Comparison of ENCODE assay signal across 12 cellular contexts in genomic region chr1:164774413-164774812, GRCh38.
DNase-seq lines count a peak whose midpoint lies in the region; ATAC-seq and TF ChIP-seq lines count a peak whose summit lies in the region.
"Had no signal": no experiment of that assay in that cellular context is flagged by ENCODE, and none has a peak within 500 bp of the region (broad histone marks: within the 10 kb centered on the region; RNA-seq: fewer than 3 reads in every experiment).

No MANE protein-coding gene starts in this region.

- H3K9me3 ChIP-seq in cardiac muscle cell (ENCODE audit: low read depth) (no peaks in the 10 kb centered on the region), Peyer's patch (no peaks in the 10 kb centered on the region), lower lobe of right lung (no peaks in the 10 kb centered on the region)

- no peak for TF ChIP-seq POLR2A in Peyer's patch (IDR thresholded peaks at IDR 0.05)

- DNase-seq in cardiac muscle cell (ENCODE audit: low read depth in 1 of 2, low spot score in 1 of 2), result no peak
- DNase-seq in cardiac septum (ENCODE audit: low spot score), result no peak
- DNase-seq in Peyer's patch, result no peak
- DNase-seq in lower lobe of right lung, result no peak
- DNase-seq in type B pancreatic cell (ENCODE audit: extremely low spot score, unreplicated experiment), result no peak
- DNase-seq in stimulated activated CD4-positive, alpha-beta T cell treated with anti-CD3 and anti-CD28 coated beads, Interleukin-2, amount 100 ng/mL, for 48 hours, result no peak
- no peak for DNase-seq in RKO (ENCODE audit: low spot score)
- DNase-seq: activated naive CD4-positive, alpha-beta T cell treated with anti-CD3 and anti-CD28 coated beads, Interleukin-2, amount 10 ng/mL, durations not matched to agents 7 days and 5 days; NCI-H1048; stimulated activated CD4-positive, alpha-beta T cell treated with anti-CD3 and anti-CD28 coated beads, Interleukin-15, amount 100 ng/mL, for 24 hours had no signal

- H3K9me3 Mint-ChIP-seq in type B pancreatic cell, result no peaks in the 10 kb centered on the region
- H3K9me3 Mint-ChIP-seq: activated naive CD4-positive, alpha-beta T cell treated with anti-CD3 and anti-CD28 coated beads, Interleukin-2, amount 10 ng/mL, durations not matched to agents 7 days and 5 days; stimulated activated memory B cell treated with anti-CD40 and anti-IgM and Interleukin-4, amounts not matched to agents 10 μg/mL and 1 μg/mL and 100 μg/mL, for 72 hours had no signal

- intact Hi-C loops in cardiac septum (cut with DNase I), result no loop called here
- intact Hi-C loops in lower lobe of right lung (cut with DNase I), result no loop called here

- H3K27ac ChIP-seq in cardiac muscle cell (peak overlapping the region; percentile 93), Peyer's patch (peak overlapping the region in 3 of 4 donors; percentile 6 to 88 (median 71)), lower lobe of right lung (peak overlapping the region; percentile 2)

- H3K4me1 Mint-ChIP-seq in type B pancreatic cell (ENCODE audit: unreplicated experiment), result peaks cover 81% of the 10 kb centered on the region
- H3K4me1 Mint-ChIP-seq: activated naive CD4-positive, alpha-beta T cell treated with anti-CD3 and anti-CD28 coated beads, Interleukin-2, amount 10 ng/mL, durations not matched to agents 7 days and 5 days; stimulated activated memory B cell treated with anti-CD40 and anti-IgM and Interleukin-4, amounts not matched to agents 10 μg/mL and 1 μg/mL and 100 μg/mL, for 72 hours had no signal

- TF ChIP-seq CTCF in cardiac muscle cell (IDR thresholded peaks at IDR 0.05; ENCODE audit: low read depth, low read length) (no peak), Peyer's patch (IDR thresholded peaks at IDR 0.05) (peak in 2 of 6 experiments; percentile 17 to 27), lower lobe of right lung (IDR thresholded peaks at IDR 0.05) (no peak), type B pancreatic cell (conservative IDR thresholded peaks at IDR 0.05) (no peak)

- H3K4me3 ChIP-seq in cardiac muscle cell (no peak overlapping the region), Peyer's patch (no peak overlapping the region), lower lobe of right lung (no peak overlapping the region)

- H3K36me3 ChIP-seq in cardiac muscle cell (no peaks in the 10 kb centered on the region), Peyer's patch (no peaks in the 10 kb centered on the region), lower lobe of right lung (no peaks in the 10 kb centered on the region)

- no peaks in the 10 kb centered on the region for H3K27me3 Mint-ChIP-seq in type B pancreatic cell
- H3K27me3 Mint-ChIP-seq: activated naive CD4-positive, alpha-beta T cell treated with anti-CD3 and anti-CD28 coated beads, Interleukin-2, amount 10 ng/mL, durations not matched to agents 7 days and 5 days; stimulated activated memory B cell treated with anti-CD40 and anti-IgM and Interleukin-4, amounts not matched to agents 10 μg/mL and 1 μg/mL and 100 μg/mL, for 72 hours had no signal

- H3K4me1 ChIP-seq in cardiac muscle cell (ENCODE audit: low read depth) (peaks cover 80% of the 10 kb centered on the region), Peyer's patch (peaks cover 0 to 72% (median 11%) of the 10 kb centered on the region in 4 donors), lower lobe of right lung (peaks cover 51% of the 10 kb centered on the region)

- peak overlapping the region; percentile 75 for H3K4me3 Mint-ChIP-seq in type B pancreatic cell
- H3K4me3 Mint-ChIP-seq: activated naive CD4-positive, alpha-beta T cell treated with anti-CD3 and anti-CD28 coated beads, Interleukin-2, amount 10 ng/mL, durations not matched to agents 7 days and 5 days; stimulated activated memory B cell treated with anti-CD40 and anti-IgM and Interleukin-4, amounts not matched to agents 10 μg/mL and 1 μg/mL and 100 μg/mL, for 72 hours had no signal

- H3K27ac Mint-ChIP-seq in type B pancreatic cell, result peak overlapping the region; percentile 75
- H3K27ac Mint-ChIP-seq: activated naive CD4-positive, alpha-beta T cell treated with anti-CD3 and anti-CD28 coated beads, Interleukin-2, amount 10 ng/mL, durations not matched to agents 7 days and 5 days; stimulated activated memory B cell treated with anti-CD40 and anti-IgM and Interleukin-4, amounts not matched to agents 10 μg/mL and 1 μg/mL and 100 μg/mL, for 72 hours had no signal

- H3K36me3 Mint-ChIP-seq in type B pancreatic cell, result peaks cover 27% of the 10 kb centered on the region
- H3K36me3 Mint-ChIP-seq: activated naive CD4-positive, alpha-beta T cell treated with anti-CD3 and anti-CD28 coated beads, Interleukin-2, amount 10 ng/mL, durations not matched to agents 7 days and 5 days; stimulated activated memory B cell treated with anti-CD40 and anti-IgM and Interleukin-4, amounts not matched to agents 10 μg/mL and 1 μg/mL and 100 μg/mL, for 72 hours had no signal

- no peak for ATAC-seq in lower lobe of right lung
- no peak for ATAC-seq in GM19452 (IDR thresholded peaks at IDR 0.05; ENCODE audit: unreplicated experiment)
- ATAC-seq: stimulated activated memory B cell treated with anti-CD40 and anti-IgM and Interleukin-4, amounts not matched to agents 10 μg/mL and 1 μg/mL and 100 μg/mL, for 72 hours had no signal

- H3K27me3 ChIP-seq in cardiac muscle cell, result no peaks in the 10 kb centered on the region
- no peaks in the 10 kb centered on the region for H3K27me3 ChIP-seq in Peyer's patch
- no peaks in the 10 kb centered on the region for H3K27me3 ChIP-seq in lower lobe of right lung (ENCODE audit: low read depth)

Comparison
In these comparisons a context has a peak if more than half of its experiments do, and no peak if none do; other contexts are left out.
1. H3K27ac ChIP-seq: peak in every context shown above with its lines; median percentile 93 in cardiac muscle cell; 71 in Peyer's patch; 2 in lower lobe of right lung.